ENCODE assay signal across 11 cellular contexts in the genomic region with DNA sequence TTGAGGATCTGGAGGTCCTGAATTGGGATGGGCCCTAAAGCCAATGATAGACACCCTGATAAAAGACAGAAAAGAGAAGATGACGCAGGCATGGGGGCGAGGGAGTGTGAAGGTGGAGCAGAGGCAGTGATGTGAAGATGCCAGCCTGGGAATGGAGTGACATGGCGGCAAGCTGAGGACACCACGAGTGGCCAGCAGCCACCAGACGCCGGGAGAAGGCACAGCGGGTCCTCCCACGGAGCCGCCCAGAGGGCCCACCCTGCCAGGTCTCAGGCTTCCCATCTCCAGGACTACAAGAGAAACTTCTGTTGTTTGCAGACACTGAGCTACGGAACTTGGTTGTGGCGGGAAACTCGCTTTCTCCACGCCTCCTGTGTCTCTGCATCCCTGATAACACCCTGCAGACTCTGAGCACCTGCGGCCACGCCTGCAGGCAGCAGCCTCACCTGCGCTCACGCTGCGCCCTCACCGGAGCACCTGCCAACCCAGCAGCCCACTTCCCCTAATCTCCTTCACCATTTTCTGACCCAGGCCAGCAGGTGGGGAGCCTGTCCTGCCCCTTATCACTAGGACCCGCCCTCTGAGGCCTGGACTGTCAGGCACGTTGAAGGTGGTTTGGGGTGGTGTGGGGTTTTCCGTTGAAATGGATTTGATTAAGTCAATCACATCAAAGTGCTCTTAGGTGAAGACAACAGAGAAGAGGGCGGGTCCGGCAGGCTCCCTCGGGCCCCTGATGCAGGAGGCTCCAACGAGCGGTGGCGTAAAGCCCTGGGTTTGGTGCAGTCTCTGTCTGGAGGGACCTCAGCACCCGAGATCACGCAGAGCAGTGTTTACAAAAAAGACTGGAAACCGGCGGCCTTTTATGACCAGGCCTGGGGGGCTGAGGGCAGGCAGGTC. TPM values are rescaled to one million over a fixed set of nuclear protein-coding genes. Genes with fewer than 3 reads are reported as not detected.
DNase-seq lines count a peak whose midpoint lies in the region; ATAC-seq and TF ChIP-seq lines count a peak whose summit lies in the region.
"Had no signal": no experiment of that assay in that cellular context is flagged by ENCODE, and none has a peak within 500 bp of the region (broad histone marks: within the 10 kb centered on the region; RNA-seq: fewer than 3 reads in every experiment).

No MANE protein-coding gene starts in this region.

- H3K4me3 Mint-ChIP-seq in CD4-positive, alpha-beta memory T cell: peak overlapping the region in 5 of 8 donors; percentile 7 to 65 (median 29)
- H3K4me3 Mint-ChIP-seq in T-helper 17 cell (peak overlapping the region; percentile 62), immature natural killer cell (peak overlapping the region; percentile 5 to 67 (median 51))

- H3K36me3 Mint-ChIP-seq in CD4-positive, alpha-beta memory T cell: peaks cover 3 to 4% of the 10 kb centered on the region in 2 donors
- peaks cover 7% of the 10 kb centered on the region for H3K36me3 Mint-ChIP-seq in T-helper 17 cell (ENCODE audit: low read depth)
- H3K36me3 Mint-ChIP-seq in immature natural killer cell: peaks cover 0 to 5% (median 0%) of the 10 kb centered on the region in 3 donors

- no peaks in the 10 kb centered on the region for H3K36me3 ChIP-seq in CD4-positive, alpha-beta memory T cell (ENCODE audit: insufficient read depth, low read length)
- no peaks in the 10 kb centered on the region for H3K36me3 ChIP-seq in esophagus squamous epithelium
- H3K36me3 ChIP-seq: ascending aorta, heart right ventricle had no signal

- no peaks in the 10 kb centered on the region for H3K9me3 ChIP-seq in CD4-positive, alpha-beta memory T cell (ENCODE audit: control insufficient read depth in 1 of 2, low read length in 2 of 2)
- no peaks in the 10 kb centered on the region for H3K9me3 ChIP-seq in T-helper 17 cell (ENCODE audit: control insufficient read depth, low read length, poor library complexity, severe bottlenecking)
- no peaks in the 10 kb centered on the region for H3K9me3 ChIP-seq in esophagus squamous epithelium
- H3K9me3 ChIP-seq: ascending aorta, heart right ventricle had no signal

- no peak for TF ChIP-seq POLR2A in esophagus squamous epithelium (IDR thresholded peaks at IDR 0.05)

- WGBS in esophagus squamous epithelium, 2 donors: 71 to 87% methylated on average over 14 to 21 of the region's 32 CpGs

- no peaks in the 10 kb centered on the region for H3K27me3 Mint-ChIP-seq in CD4-positive, alpha-beta memory T cell
- H3K27me3 Mint-ChIP-seq in T-helper 17 cell: no peaks in the 10 kb centered on the region
- H3K27me3 Mint-ChIP-seq in immature natural killer cell (ENCODE audit: low read depth in 3 of 3): peaks cover 0 to 8% (median 3%) of the 10 kb centered on the region in 3 donors

- intact Hi-C loops in CD4-positive, alpha-beta memory T cell (cut with micrococcal nuclease): no loop called here
- intact Hi-C loops in esophagus squamous epithelium (cut with DNase I): no loop called here

- peak in 1 of 5 donors; percentile 24 for DNase-seq in CD4-positive, alpha-beta memory T cell
- DNase-seq in T-helper 17 cell (no peak), immature natural killer cell (peak in 1 of 3 donors; percentile 23), NCI-H82 (lab: John Stamatoyannopoulos, UW) (no peak), esophagus squamous epithelium (lab: John Stamatoyannopoulos, UW) (no peak)
- DNase-seq: mammary epithelial cell had no signal

- peaks cover 16% of the 10 kb centered on the region for H3K4me1 ChIP-seq in CD4-positive, alpha-beta memory T cell (ENCODE audit: insufficient read depth, low read length)
- peaks cover 0 to 15% (median 0%) of the 10 kb centered on the region in 3 donors for H3K4me1 ChIP-seq in esophagus squamous epithelium
- H3K4me1 ChIP-seq: ascending aorta had no signal

- H3K9me3 Mint-ChIP-seq in CD4-positive, alpha-beta memory T cell: no peaks in the 10 kb centered on the region
- H3K9me3 Mint-ChIP-seq in immature natural killer cell: no peaks in the 10 kb centered on the region

- no peak overlapping the region for H3K4me3 ChIP-seq in CD4-positive, alpha-beta memory T cell (ENCODE audit: low read length in 2 of 2)
- H3K4me3 ChIP-seq in esophagus squamous epithelium: no peak overlapping the region
- H3K4me3 ChIP-seq: ascending aorta, heart right ventricle had no signal

- TF ChIP-seq CTCF in esophagus squamous epithelium (IDR thresholded peaks at IDR 0.05): no peak

- ATAC-seq in GM21423 (IDR thresholded peaks at IDR 0.05; ENCODE audit: unreplicated experiment) (peak; percentile 39), T-helper 17 cell (peak; percentile 65), HG03520 (IDR thresholded peaks at IDR 0.05; ENCODE audit: unreplicated experiment) (no peak), HG03378 (IDR thresholded peaks at IDR 0.05; ENCODE audit: unreplicated experiment) (no peak)

- no peaks in the 10 kb centered on the region for H3K27me3 ChIP-seq in CD4-positive, alpha-beta memory T cell (ENCODE audit: insufficient read depth, low read length)
- H3K27me3 ChIP-seq in esophagus squamous epithelium: no peaks in the 10 kb centered on the region
- H3K27me3 ChIP-seq: ascending aorta, heart right ventricle had no signal

- POLR2A ChIA-PET in CD4-positive, alpha-beta memory T cell (lab: Charles Lee; ENCODE audit: partially characterized antibody): no interaction called here

- H3K27ac ChIP-seq in CD4-positive, alpha-beta memory T cell (ENCODE audit: low read depth, low read length): no peak overlapping the region
- no peak overlapping the region for H3K27ac ChIP-seq in esophagus squamous epithelium
- H3K27ac ChIP-seq: ascending aorta, heart right ventricle had no signal

- peak overlapping the region in 6 of 7 donors; percentile 28 to 79 (median 52) for H3K27ac Mint-ChIP-seq in CD4-positive, alpha-beta memory T cell
- H3K27ac Mint-ChIP-seq in T-helper 17 cell (peak overlapping the region; percentile 74), immature natural killer cell (peak overlapping the region in 3 of 6 donors; percentile 55 to 76 (median 62))

- CTCF ChIA-PET in CD4-positive, alpha-beta memory T cell (lab: Charles Lee; ENCODE audit: partially characterized antibody): no interaction called here

- peaks cover 9 to 15% (median 12%) of the 10 kb centered on the region in 4 donors for H3K4me1 Mint-ChIP-seq in CD4-positive, alpha-beta memory T cell
- H3K4me1 Mint-ChIP-seq in T-helper 17 cell: peaks cover 24% of the 10 kb centered on the region
- peaks cover 33 to 47% of the 10 kb centered on the region in 2 donors for H3K4me1 Mint-ChIP-seq in immature natural killer cell

RNA-seq across cellular contexts. Expression of gene DPYSL4, which starts 45.2 kb away (rescaled TPM):
- 1 to 10 TPM in 1 of 2 experiments, under 1 TPM in 1; 0.58 to 1.8 TPM for total RNA-seq in CD4-positive, alpha-beta memory T cell
- under 1 TPM; 0.21 to 0.24 TPM for polyA plus RNA-seq in CD4-positive, alpha-beta memory T cell
- 1 to 10 TPM in 1 of 2 donors, under 1 TPM in 1; 0.52 to 3.3 TPM for total RNA-seq in T-helper 17 cell
- not detected for polyA plus RNA-seq in immature natural killer cell
- 1 to 10 TPM in 1 of 4 donors, under 1 TPM in 1, not detected in 2; 0.95 to 1.6 TPM for total RNA-seq in esophagus squamous epithelium
- total RNA-seq: ascending aorta had no signal

Comparison
In these comparisons a context has a peak if more than half of its experiments do, and no peak if none do; other contexts are left out.
1. ATAC-seq: peak in GM21423 (single experiment) and T-helper 17 cell (single experiment); none in HG03520 (single experiment) and HG03378 (single experiment).
2. Peak in every context shown above with its lines, with median percentiles within 50 percentile points of each other: H3K4me3 Mint-ChIP-seq.